ENCODE assay signal across 18 cellular contexts in genomic region chr9:38224941-38225340, GRCh38.
"Had no signal": no experiment of that assay in that cellular context is flagged by ENCODE, and none has a peak within 500 bp of the region (broad histone marks: within the 10 kb centered on the region; RNA-seq: fewer than 3 reads in every experiment).

No MANE protein-coding gene starts in this region.

- H3K4me3 ChIP-seq: breast epithelium, coronary artery, left ventricle myocardium inferior, prostate gland, right atrium auricular region, tibial nerve had no signal

- H3K9me3 ChIP-seq: breast epithelium, left ventricle myocardium inferior, prostate gland, right atrium auricular region, tibial nerve had no signal

- H3K36me3 Mint-ChIP-seq: activated naive CD4-positive, alpha-beta T cell treated with anti-CD3 and anti-CD28 coated beads, Interleukin-2, amount 50 U/mL, for 24 hours had no signal

- H3K4me3 Mint-ChIP-seq: activated CD4-positive, alpha-beta T cell treated with anti-CD3 and anti-CD28 coated beads, Interleukin-2, amount 10 ng/mL, durations not matched to agents 24 days and 14 days; activated CD8-positive, alpha-beta T cell treated with anti-CD3 and anti-CD28 coated beads, Interleukin-2, amount 10 ng/mL, durations not matched to agents 7 days and 5 days; activated naive CD4-positive, alpha-beta T cell treated with anti-CD3 and anti-CD28 coated beads, Interleukin-2, amount 50 U/mL, for 24 hours; activated T-cell treated with anti-CD3 and anti-CD28 coated beads, Interleukin-2, amount 50 U/mL, for 72 hours had no signal

- DNase-seq: activated CD4-positive, alpha-beta T cell treated with anti-CD3 and anti-CD28 coated beads, Interleukin-2, amount 10 ng/mL, durations not matched to agents 24 days and 14 days; activated CD8-positive, alpha-beta memory T cell treated with anti-CD3 and anti-CD28 coated beads, Interleukin-2, amount 50 U/mL, for 48 hours; activated CD8-positive, alpha-beta T cell treated with anti-CD3 and anti-CD28 coated beads, Interleukin-2, amount 10 ng/mL, durations not matched to agents 7 days and 5 days; activated gamma-delta T cell; activated T-cell treated with anti-CD3 and anti-CD28 coated beads, Interleukin-2, amount 50 U/mL, for 72 hours; kidney glomerular epithelial cell; left ventricle myocardium inferior; mammary epithelial cell; naive thymus-derived CD8-positive, alpha-beta T cell; stimulated activated naive CD8-positive, alpha-beta T cell treated with anti-CD3 and anti-CD28 coated beads, Interleukin-15, Interleukin-2, amounts not matched to agents 100 U/mL and 50 U/mL, for 24 hours; substantia nigra; T1000 had no signal

- H3K36me3 ChIP-seq: breast epithelium, left ventricle myocardium inferior, prostate gland, right atrium auricular region, tibial nerve had no signal

- H3K9me3 Mint-ChIP-seq: activated CD4-positive, alpha-beta T cell treated with anti-CD3 and anti-CD28 coated beads, Interleukin-2, amount 10 ng/mL, durations not matched to agents 24 days and 14 days; activated naive CD4-positive, alpha-beta T cell treated with anti-CD3 and anti-CD28 coated beads, Interleukin-2, amount 50 U/mL, for 24 hours had no signal

- ATAC-seq: activated CD8-positive, alpha-beta T cell treated with anti-CD3 and anti-CD28 coated beads, Interleukin-2, amount 10 ng/mL, durations not matched to agents 7 days and 5 days; activated T-cell treated with anti-CD3 and anti-CD28 coated beads, Interleukin-2, amount 50 U/mL, for 72 hours; naive thymus-derived CD8-positive, alpha-beta T cell; stimulated activated naive CD8-positive, alpha-beta T cell treated with anti-CD3 and anti-CD28 coated beads, Interleukin-15, Interleukin-2, amounts not matched to agents 100 U/mL and 50 U/mL, for 24 hours had no signal

- H3K27ac ChIP-seq: breast epithelium, coronary artery, left ventricle myocardium inferior, prostate gland, right atrium auricular region, tibial nerve had no signal

- H3K27me3 ChIP-seq: breast epithelium, right atrium auricular region had no signal

- H3K4me1 ChIP-seq: prostate gland had no signal

- H3K27ac Mint-ChIP-seq: activated CD4-positive, alpha-beta T cell treated with anti-CD3 and anti-CD28 coated beads, Interleukin-2, amount 10 ng/mL, durations not matched to agents 24 days and 14 days; activated CD8-positive, alpha-beta T cell treated with anti-CD3 and anti-CD28 coated beads, Interleukin-2, amount 10 ng/mL, durations not matched to agents 7 days and 5 days; activated naive CD4-positive, alpha-beta T cell treated with anti-CD3 and anti-CD28 coated beads, Interleukin-2, amount 50 U/mL, for 24 hours; activated T-cell treated with anti-CD3 and anti-CD28 coated beads, Interleukin-2, amount 50 U/mL, for 72 hours had no signal
